ENCODE assay signal across 14 cellular contexts in the genomic region with DNA sequence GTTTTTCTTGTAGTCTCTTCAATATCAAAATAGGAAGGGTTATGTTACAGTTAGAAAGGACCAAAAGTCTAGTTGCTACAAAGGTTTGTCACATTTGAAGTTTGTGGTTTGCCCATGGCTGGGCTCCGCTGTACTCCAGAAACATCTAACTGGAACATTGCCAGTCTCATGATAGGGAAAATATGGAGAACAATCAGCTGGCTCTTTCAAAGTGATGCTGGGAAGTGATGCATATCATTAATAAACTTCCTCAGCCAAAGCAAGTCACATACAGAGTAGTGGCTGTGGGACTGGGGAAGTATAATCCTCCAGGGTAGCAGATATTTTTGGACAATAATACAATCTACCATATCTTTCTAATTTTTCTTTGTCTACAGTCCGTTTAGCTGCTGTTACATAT.
DNase-seq lines count a peak whose midpoint lies in the region; ATAC-seq and TF ChIP-seq lines count a peak whose summit lies in the region.
"Had no signal": no experiment of that assay in that cellular context is flagged by ENCODE, and none has a peak within 500 bp of the region (broad histone marks: within the 10 kb centered on the region; RNA-seq: fewer than 3 reads in every experiment).

No MANE protein-coding gene starts in this region.

- H3K4me1 ChIP-seq in RWPE2 (ENCODE audit: insufficient read depth, poor library complexity, severe bottlenecking) = no peaks in the 10 kb centered on the region

- H3K4me3 ChIP-seq in RWPE2 (ENCODE audit: severe bottlenecking) (no peak overlapping the region), fibroblast of pulmonary artery (replicated peaks; ENCODE audit: low read depth, low read length) (no peak overlapping the region)
- H3K4me3 ChIP-seq: PC-9 had no signal

- H3K27me3 ChIP-seq in RWPE2 (ENCODE audit: insufficient read depth, poor library complexity, severe bottlenecking) = no peaks in the 10 kb centered on the region

- ATAC-seq in RWPE2 (ENCODE audit: low read depth) = peak; percentile 18; the same call in 1 of the 3 replicates
- ATAC-seq in GM18861 (IDR thresholded peaks at IDR 0.05; ENCODE audit: unreplicated experiment) = no peak
- ATAC-seq: naive thymus-derived CD8-positive, alpha-beta T cell had no signal

- DNase-seq in RWPE2 (ENCODE audit: low spot score) (no peak), fibroblast of pulmonary artery (ENCODE audit: low read depth) (peak; percentile 55), Kasumi-1 (lab: John Stamatoyannopoulos, UW) (no peak), RPMI8226 (no peak)
- DNase-seq: activated CD4-positive, alpha-beta T cell treated with anti-CD3 and anti-CD28 coated beads, Interleukin-2, amount 50 U/mL, for 48 hours; Calu3; mammary epithelial cell; naive thymus-derived CD8-positive, alpha-beta T cell; NCI-H2029; NCI-H69; PC-9; SW 1271 had no signal

- peak overlapping the region; percentile 68 for H3K27ac ChIP-seq in 22Rv1
- H3K27ac ChIP-seq in RWPE2 (ENCODE audit: poor library complexity, severe bottlenecking) = no peak overlapping the region
- H3K27ac ChIP-seq: PC-9 had no signal

- TF ChIP-seq CTCF in 22Rv1 (IDR thresholded peaks at IDR 0.05) = no peak
- no peak for TF ChIP-seq CTCF in RWPE2 (IDR thresholded peaks at IDR 0.05; ENCODE audit: poor library complexity, severe bottlenecking)
- no peak for TF ChIP-seq CTCF in fibroblast of pulmonary artery (IDR thresholded peaks at IDR 0.05; ENCODE audit: low read length, missing control alignments)

- H3K36me3 ChIP-seq in RWPE2 (ENCODE audit: low read depth) = peaks cover 42% of the 10 kb centered on the region

- no peaks in the 10 kb centered on the region for H3K9me3 ChIP-seq in RWPE2 (ENCODE audit: severe bottlenecking)
